Comparison of ENCODE assay signal across 2 cellular contexts in genomic region chr7:112193915-112194502, GRCh38.
TF ChIP-seq lines count a peak whose summit lies in the region.

No MANE protein-coding gene starts in this region.

TF ChIP-seq in K562, 482 proteins besides CTCF, POLR2A, EP300 and RAD21:
- peak; percentile 6; the same call in 1 of the 2 replicates for TF ChIP-seq ZNF277 (CRISPR knock-in tag; IDR thresholded peaks at IDR 0.05; ENCODE audit: borderline replicate concordance)
- TF ChIP-seq, protein P1, sequence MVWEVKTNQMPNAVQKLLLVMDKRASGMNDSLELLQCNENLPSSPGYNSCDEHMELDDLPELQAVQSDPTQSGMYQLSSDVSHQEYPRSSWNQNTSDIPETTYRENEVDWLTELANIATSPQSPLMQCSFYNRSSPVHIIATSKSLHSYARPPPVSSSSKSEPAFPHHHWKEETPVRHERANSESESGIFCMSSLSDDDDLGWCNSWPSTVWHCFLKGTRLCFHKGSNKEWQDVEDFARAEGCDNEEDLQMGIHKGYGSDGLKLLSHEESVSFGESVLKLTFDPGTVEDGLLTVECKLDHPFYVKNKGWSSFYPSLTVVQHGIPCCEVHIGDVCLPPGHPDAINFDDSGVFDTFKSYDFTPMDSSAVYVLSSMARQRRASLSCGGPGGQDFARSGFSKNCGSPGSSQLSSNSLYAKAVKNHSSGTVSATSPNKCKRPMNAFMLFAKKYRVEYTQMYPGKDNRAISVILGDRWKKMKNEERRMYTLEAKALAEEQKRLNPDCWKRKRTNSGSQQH (CRISPR knock-in tag; IDR thresholded peaks at IDR 0.05): no peak

TF ChIP-seq in liver, 16 proteins besides CTCF, POLR2A, EP300 and RAD21:
- no peak for TF ChIP-seq REST (IDR thresholded peaks at IDR 0.05)
- TF ChIP-seq HNF4A (conservative IDR thresholded peaks at IDR 0.05): peak; percentile 100
- TF ChIP-seq GABPA (IDR thresholded peaks at IDR 0.05 in 1 of 2, conservative IDR thresholded peaks at IDR 0.05 in 1 of 2): no peak
- TF ChIP-seq, protein P2, sequence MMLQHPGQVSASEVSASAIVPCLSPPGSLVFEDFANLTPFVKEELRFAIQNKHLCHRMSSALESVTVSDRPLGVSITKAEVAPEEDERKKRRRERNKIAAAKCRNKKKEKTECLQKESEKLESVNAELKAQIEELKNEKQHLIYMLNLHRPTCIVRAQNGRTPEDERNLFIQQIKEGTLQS (IDR thresholded peaks at IDR 0.05): peak; percentile 34
- TF ChIP-seq SP1 (IDR thresholded peaks at IDR 0.05): peak; percentile 94
- peak; percentile 52 for TF ChIP-seq NR2F2 (IDR thresholded peaks at IDR 0.05)
- TF ChIP-seq YY1 (IDR thresholded peaks at IDR 0.05): peak; percentile 61
- no peak for TF ChIP-seq EGR1 (IDR thresholded peaks at IDR 0.05; ENCODE audit: low read depth in 2 of 2)
- TF ChIP-seq, protein P3, sequence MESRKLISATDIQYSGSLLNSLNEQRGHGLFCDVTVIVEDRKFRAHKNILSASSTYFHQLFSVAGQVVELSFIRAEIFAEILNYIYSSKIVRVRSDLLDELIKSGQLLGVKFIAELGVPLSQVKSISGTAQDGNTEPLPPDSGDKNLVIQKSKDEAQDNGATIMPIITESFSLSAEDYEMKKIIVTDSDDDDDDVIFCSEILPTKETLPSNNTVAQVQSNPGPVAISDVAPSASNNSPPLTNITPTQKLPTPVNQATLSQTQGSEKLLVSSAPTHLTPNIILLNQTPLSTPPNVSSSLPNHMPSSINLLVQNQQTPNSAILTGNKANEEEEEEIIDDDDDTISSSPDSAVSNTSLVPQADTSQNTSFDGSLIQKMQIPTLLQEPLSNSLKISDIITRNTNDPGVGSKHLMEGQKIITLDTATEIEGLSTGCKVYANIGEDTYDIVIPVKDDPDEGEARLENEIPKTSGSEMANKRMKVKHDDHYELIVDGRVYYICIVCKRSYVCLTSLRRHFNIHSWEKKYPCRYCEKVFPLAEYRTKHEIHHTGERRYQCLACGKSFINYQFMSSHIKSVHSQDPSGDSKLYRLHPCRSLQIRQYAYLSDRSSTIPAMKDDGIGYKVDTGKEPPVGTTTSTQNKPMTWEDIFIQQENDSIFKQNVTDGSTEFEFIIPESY (IDR thresholded peaks at IDR 0.05): peak; percentile 82
- peak; percentile 94 for TF ChIP-seq HNF4G (IDR thresholded peaks at IDR 0.05)
- TF ChIP-seq, protein P4, sequence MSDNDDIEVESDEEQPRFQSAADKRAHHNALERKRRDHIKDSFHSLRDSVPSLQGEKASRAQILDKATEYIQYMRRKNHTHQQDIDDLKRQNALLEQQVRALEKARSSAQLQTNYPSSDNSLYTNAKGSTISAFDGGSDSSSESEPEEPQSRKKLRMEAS (IDR thresholded peaks at IDR 0.05): peak; percentile 82
- TF ChIP-seq TAF1 (conservative IDR thresholded peaks at IDR 0.05): no peak
- peak; percentile 90 to 91 for TF ChIP-seq RXRA (IDR thresholded peaks at IDR 0.05)
- TF ChIP-seq FOXA1 (IDR thresholded peaks at IDR 0.05): peak; percentile 58
- peak; percentile 69 for TF ChIP-seq FOXA2 (IDR thresholded peaks at IDR 0.05)
- peak; percentile 81 to 94 for TF ChIP-seq JUND (IDR thresholded peaks at IDR 0.05)
